In the genomic region with DNA sequence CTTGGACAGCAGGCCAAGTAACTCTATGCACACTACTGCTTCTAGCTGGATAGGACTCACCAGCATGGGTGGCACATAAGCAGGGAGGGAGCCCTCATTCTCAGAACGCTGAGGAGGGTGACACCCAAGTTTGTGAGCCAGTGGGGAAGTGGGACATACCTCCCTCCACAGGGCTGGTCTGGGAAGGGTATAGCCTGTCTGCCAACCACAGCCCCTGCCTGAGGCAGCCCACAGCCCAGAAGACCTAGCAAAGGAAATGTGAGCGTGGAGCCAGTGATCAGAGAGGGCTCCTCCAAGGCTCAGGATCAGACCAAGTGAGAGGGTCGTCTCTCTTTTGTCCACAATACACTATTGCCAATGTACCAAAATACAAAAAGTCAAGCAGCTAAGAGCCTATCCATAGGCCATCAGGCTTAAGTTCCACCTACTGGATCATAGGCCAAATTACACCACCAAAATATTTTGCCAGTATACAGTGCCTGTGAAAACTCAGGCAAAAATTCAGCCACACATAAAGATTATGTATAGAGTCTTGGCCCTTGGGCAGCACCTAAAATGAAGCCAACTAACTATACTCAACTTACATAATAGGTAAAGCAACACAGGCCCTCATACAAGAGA, we compare ENCODE assay signal across 17 cellular contexts.
DNase-seq lines count a peak whose midpoint lies in the region; ATAC-seq and TF ChIP-seq lines count a peak whose summit lies in the region.
"Had no signal": no experiment of that assay in that cellular context is flagged by ENCODE, and none has a peak within 500 bp of the region (broad histone marks: within the 10 kb centered on the region; RNA-seq: fewer than 3 reads in every experiment).

No MANE protein-coding gene starts in this region.

- no peaks in the 10 kb centered on the region for H3K27me3 Mint-ChIP-seq in CD4-positive, alpha-beta T cell
- H3K27me3 Mint-ChIP-seq: activated naive CD8-positive, alpha-beta T cell treated with anti-CD3 and anti-CD28 coated beads, Interleukin-2, amount 10 ng/mL, durations not matched to agents 7 days and 5 days; naive B cell had no signal

- no peak for TF ChIP-seq POLR2A in lower leg skin (IDR thresholded peaks at IDR 0.05)

- no peaks in the 10 kb centered on the region for H3K4me1 Mint-ChIP-seq in CD4-positive, alpha-beta T cell (ENCODE audit: low read depth)
- H3K4me1 Mint-ChIP-seq: activated naive CD8-positive, alpha-beta T cell treated with anti-CD3 and anti-CD28 coated beads, Interleukin-2, amount 10 ng/mL, durations not matched to agents 7 days and 5 days; naive B cell had no signal

- H3K4me1 ChIP-seq in DND-41 (ENCODE audit: insufficient read depth, low read length), result no peaks in the 10 kb centered on the region

- TF ChIP-seq CTCF in DND-41 (IDR thresholded peaks at IDR 0.05; ENCODE audit: borderline replicate concordance, extremely low read depth, low read length, poor library complexity, severe bottlenecking), result peak; percentile 14
- TF ChIP-seq CTCF in astrocyte of the spinal cord (IDR thresholded peaks at IDR 0.05; ENCODE audit: low read depth, low read length), result peak; percentile 36
- no peak for TF ChIP-seq CTCF in CD4-positive, alpha-beta T cell (IDR thresholded peaks at IDR 0.05)
- no peak for TF ChIP-seq CTCF in lower leg skin (IDR thresholded peaks at IDR 0.05)

- H3K36me3 Mint-ChIP-seq in CD4-positive, alpha-beta T cell (ENCODE audit: low read depth), result no peaks in the 10 kb centered on the region
- H3K36me3 Mint-ChIP-seq: activated naive CD8-positive, alpha-beta T cell treated with anti-CD3 and anti-CD28 coated beads, Interleukin-2, amount 10 ng/mL, durations not matched to agents 7 days and 5 days; naive B cell had no signal

- in situ Hi-C loops in astrocyte of the spinal cord (cut with HindIII; ENCODE audit: low sequenced_read_pairs), result no loop called here

- 73 to 77% methylated on average over 3 of the region's 3 CpGs for WGBS in lower leg skin, 2 donors

- H3K4me2 ChIP-seq in DND-41 (ENCODE audit: insufficient read depth, low read length), result no peak overlapping the region

- intact Hi-C loops in CD4-positive, alpha-beta T cell (cut with DNase I, micrococcal nuclease), result no loop called here
- intact Hi-C loops in lower leg skin (cut with DNase I; ENCODE audit: low total_unique reads), result no loop called here

- no peaks in the 10 kb centered on the region for H3K36me3 ChIP-seq in DND-41 (ENCODE audit: insufficient read depth, low read length)
- H3K36me3 ChIP-seq: MG63 had no signal

- H3K27ac Mint-ChIP-seq in CD4-positive, alpha-beta T cell, result no peak overlapping the region
- H3K27ac Mint-ChIP-seq: activated naive CD8-positive, alpha-beta T cell treated with anti-CD3 and anti-CD28 coated beads, Interleukin-2, amount 10 ng/mL, durations not matched to agents 7 days and 5 days had no signal

- CTCF ChIA-PET in CD4-positive, alpha-beta T cell (lab: Charles Lee), result no interaction called here

- no peaks in the 10 kb centered on the region for H3K27me3 ChIP-seq in DND-41 (ENCODE audit: insufficient read depth, low read length, poor library complexity)
- no peaks in the 10 kb centered on the region for H3K27me3 ChIP-seq in CD4-positive, alpha-beta T cell (ENCODE audit: control insufficient read depth, insufficient read depth, low read length)
- H3K27me3 ChIP-seq: dorsolateral prefrontal cortex, MG63 had no signal

- H3K9me3 Mint-ChIP-seq in CD4-positive, alpha-beta T cell, result no peaks in the 10 kb centered on the region
- H3K9me3 Mint-ChIP-seq: activated naive CD8-positive, alpha-beta T cell treated with anti-CD3 and anti-CD28 coated beads, Interleukin-2, amount 10 ng/mL, durations not matched to agents 7 days and 5 days had no signal

- no peak overlapping the region for H3K27ac ChIP-seq in DND-41 (ENCODE audit: low read length)
- H3K27ac ChIP-seq in CD4-positive, alpha-beta T cell (ENCODE audit: low read depth, low read length), result no peak overlapping the region
- H3K27ac ChIP-seq: dorsolateral prefrontal cortex had no signal

- H3K9me3 ChIP-seq in DND-41 (ENCODE audit: insufficient read depth, low read length, severe bottlenecking), result no peaks in the 10 kb centered on the region
- H3K9me3 ChIP-seq in CD4-positive, alpha-beta T cell (ENCODE audit: control insufficient read depth, low read length), result no peaks in the 10 kb centered on the region
- H3K9me3 ChIP-seq: MG63 had no signal

- ATAC-seq in DND-41 (ENCODE audit: insufficient read depth, low read depth), result no peak
- no peak for ATAC-seq in CD4-positive, alpha-beta T cell (ENCODE audit: poor library complexity)

- H4K20me1 ChIP-seq in DND-41 (ENCODE audit: insufficient read depth, low read length), result no peaks in the 10 kb centered on the region

- H2AFZ ChIP-seq in DND-41 (ENCODE audit: low read depth, low read length), result no peak overlapping the region

- no peak overlapping the region for H3K9ac ChIP-seq in DND-41 (ENCODE audit: low read depth, low read length)

- POLR2A ChIA-PET in CD4-positive, alpha-beta T cell (lab: Charles Lee), result no interaction called here

- H3K4me3 ChIP-seq in DND-41 (ENCODE audit: low read depth in 1 of 2, low read length in 2 of 2), result no peak overlapping the region
- H3K4me3 ChIP-seq in astrocyte of the spinal cord (ENCODE audit: low read depth, low read length), result no peak overlapping the region
- H3K4me3 ChIP-seq in lower leg skin (ENCODE audit: low read depth, poor library complexity, severe bottlenecking), result no peak overlapping the region
- H3K4me3 ChIP-seq: dorsolateral prefrontal cortex, MG63 had no signal

- H3K79me2 ChIP-seq in DND-41 (ENCODE audit: insufficient read depth, low read length), result no peaks in the 10 kb centered on the region

- DNase-seq in DND-41 (no peak), NAMALWA (ENCODE audit: low spot score) (peak; percentile 2), astrocyte of the spinal cord (ENCODE audit: low read depth, low spot score) (no peak), islet precursor cell (peak; percentile 34), ecto neural progenitor cell (ENCODE audit: low spot score) (no peak), NCI-H2227 (lab: John Stamatoyannopoulos, UW; ENCODE audit: unreplicated experiment) (no peak), lower leg skin (ENCODE audit: low spot score in 2 of 2) (no peak)
- no peak for DNase-seq in CD4-positive, alpha-beta T cell
- DNase-seq: activated CD8-positive, alpha-beta memory T cell treated with anti-CD3 and anti-CD28 coated beads, Interleukin-2, amount 50 U/mL, for 4 hours; activated naive CD8-positive, alpha-beta T cell treated with anti-CD3 and anti-CD28 coated beads, Interleukin-2, amount 10 ng/mL, durations not matched to agents 7 days and 5 days; C1 segment of cervical spinal cord; dorsolateral prefrontal cortex; foreskin melanocyte; kidney glomerular epithelial cell; MG63; naive B cell; NCI-H2171 treated with DMSO at 0.1 percent for 48 hours had no signal

- H3K4me3 Mint-ChIP-seq in CD4-positive, alpha-beta T cell, result no peak overlapping the region
- H3K4me3 Mint-ChIP-seq: activated naive CD8-positive, alpha-beta T cell treated with anti-CD3 and anti-CD28 coated beads, Interleukin-2, amount 10 ng/mL, durations not matched to agents 7 days and 5 days; naive B cell had no signal

Comparison
In these comparisons a context has a peak if more than half of its experiments do, and no peak if none do; other contexts are left out.
1. DNase-seq: peak in NAMALWA (single experiment) and islet precursor cell (single experiment); none in DND-41 (single experiment), astrocyte of the spinal cord (single experiment), ecto neural progenitor cell (single experiment), CD4-positive, alpha-beta T cell (0 of 10), NCI-H2227 (single experiment) and lower leg skin (0 of 2).
2. CTCF ChIP-seq: peak in DND-41 (single experiment) and astrocyte of the spinal cord (single experiment); none in CD4-positive, alpha-beta T cell (single experiment) and lower leg skin (0 of 3).